In genomic region chr7:21261627-21262564, GRCh38 we compare ENCODE assay signal across 8 cellular contexts.
DNase-seq lines count a peak whose midpoint lies in the region; ATAC-seq, FAIRE-seq and TF ChIP-seq lines count a peak whose summit lies in the region.

No MANE protein-coding gene starts in this region.

- no peaks in the 10 kb centered on the region for H3K9me1 ChIP-seq in keratinocyte (ENCODE audit: control insufficient read depth, extremely low read depth, insufficient read depth, low read length)

- H3K27me3 ChIP-seq in HUES48 (ENCODE audit: control insufficient read depth, insufficient read depth, low read length), result no peaks in the 10 kb centered on the region
- H3K27me3 ChIP-seq in RWPE2 (ENCODE audit: insufficient read depth, poor library complexity, severe bottlenecking), result no peaks in the 10 kb centered on the region
- H3K27me3 ChIP-seq in keratinocyte (ENCODE audit: control insufficient read depth, extremely low read depth, insufficient read depth, low read length), result no peaks in the 10 kb centered on the region

- intact Hi-C loops in lower leg skin (cut with DNase I; ENCODE audit: low total_unique reads), result no loop called here

- no peaks in the 10 kb centered on the region for H4K20me1 ChIP-seq in keratinocyte (ENCODE audit: control insufficient read depth, extremely low read depth, insufficient read depth, low read length)

- peak overlapping the region; percentile 21 for H3K27ac ChIP-seq in HUES48 (ENCODE audit: low read depth, low read length)
- H3K27ac ChIP-seq in RWPE2 (ENCODE audit: poor library complexity, severe bottlenecking), result no peak overlapping the region
- no peak overlapping the region for H3K27ac ChIP-seq in keratinocyte (ENCODE audit: control insufficient read depth, insufficient read depth, low read length)

- H3K4me3 ChIP-seq in HUES48 (ENCODE audit: low read depth, low read length) (no peak overlapping the region), RWPE2 (ENCODE audit: severe bottlenecking) (no peak overlapping the region), keratinocyte (ENCODE audit: control insufficient read depth in 2 of 3, extremely low read depth in 1 of 3, insufficient read depth in 2 of 3, low read depth in 1 of 3, low read length in 3 of 3) (no peak overlapping the region), lower leg skin (ENCODE audit: low read depth, poor library complexity, severe bottlenecking) (no peak overlapping the region)

- H3K9me3 ChIP-seq in HUES48 (ENCODE audit: control insufficient read depth, insufficient read depth, low read length), result no peaks in the 10 kb centered on the region
- no peaks in the 10 kb centered on the region for H3K9me3 ChIP-seq in RWPE2 (ENCODE audit: severe bottlenecking)
- no peaks in the 10 kb centered on the region for H3K9me3 ChIP-seq in keratinocyte (ENCODE audit: control insufficient read depth, low read depth, low read length)

- H3K4me1 ChIP-seq in HUES48 (ENCODE audit: control insufficient read depth, insufficient read depth, low read length) (peaks cover 24% of the 10 kb centered on the region), RWPE2 (ENCODE audit: insufficient read depth, poor library complexity, severe bottlenecking) (no peaks in the 10 kb centered on the region), keratinocyte (ENCODE audit: control insufficient read depth, extremely low read depth, insufficient read depth, low read length) (no peaks in the 10 kb centered on the region)

- no peaks in the 10 kb centered on the region for H3K36me3 ChIP-seq in HUES48 (ENCODE audit: control insufficient read depth, insufficient read depth, low read length)
- no peaks in the 10 kb centered on the region for H3K36me3 ChIP-seq in RWPE2 (ENCODE audit: low read depth)
- H3K36me3 ChIP-seq in keratinocyte (ENCODE audit: control insufficient read depth in 2 of 2, extremely low read depth in 1 of 2, insufficient read depth in 2 of 2, low read length in 2 of 2), result no peaks in the 10 kb centered on the region

- H2AFZ ChIP-seq in keratinocyte (ENCODE audit: control insufficient read depth, low read length), result no peak overlapping the region

- H3K9ac ChIP-seq in HUES48 (ENCODE audit: low read depth, low read length) (no peak overlapping the region), keratinocyte (ENCODE audit: control insufficient read depth, extremely low read depth, insufficient read depth, low read length) (no peak overlapping the region)

- no peak overlapping the region for H3K4me2 ChIP-seq in keratinocyte (ENCODE audit: control insufficient read depth, extremely low read depth, insufficient read depth, low read depth, low read length)

- no peak for TF ChIP-seq POLR2A in lower leg skin (IDR thresholded peaks at IDR 0.05)

- peak; percentile 71 for DNase-seq in DMS153 (lab: John Stamatoyannopoulos, UW)
- DNase-seq in RWPE2 (ENCODE audit: low spot score), result no peak
- peak; percentile 47 for DNase-seq in activated naive CD4-positive, alpha-beta T cell treated with Interleukin-2 at 50 U/mL for 16 hours
- no peak for DNase-seq in keratinocyte (ENCODE audit: low read depth, low spot score)
- peak; percentile 24 for DNase-seq in stimulated activated CD8-positive, alpha-beta memory T cell treated with anti-CD3 and anti-CD28 coated beads, Interleukin-15, amount 100 ng/mL, for 1 hour (ENCODE audit: low read depth)
- no peak for DNase-seq in lower leg skin (ENCODE audit: low spot score in 2 of 2)

- FAIRE-seq in keratinocyte (lab: Jason Lieb, UNC), result peak; percentile 9

- peak; percentile 80 for TF ChIP-seq CTCF in RWPE2 (IDR thresholded peaks at IDR 0.05; ENCODE audit: poor library complexity, severe bottlenecking)
- TF ChIP-seq CTCF in keratinocyte (optimal IDR thresholded peaks at IDR 0.05 in 1 of 3, IDR thresholded peaks at IDR 0.05 in 1 of 3, conservative IDR thresholded peaks at IDR 0.05 in 1 of 3; ENCODE audit: extremely low read depth in 1 of 3, insufficient read depth in 2 of 3, low read length in 3 of 3), result peak; percentile 56 to 69 (median 65)
- no peak for TF ChIP-seq CTCF in lower leg skin (IDR thresholded peaks at IDR 0.05)

- 21 to 38% methylated on average over 8 of the region's 8 CpGs for WGBS in lower leg skin, 2 donors

- no peaks in the 10 kb centered on the region for H3K79me2 ChIP-seq in keratinocyte (ENCODE audit: control insufficient read depth, insufficient read depth, low read length)

- peak; percentile 59 for ATAC-seq in GM19467 (IDR thresholded peaks at IDR 0.05; ENCODE audit: unreplicated experiment)
- peak; percentile 79 for ATAC-seq in RWPE2 (ENCODE audit: low read depth)

- dilution Hi-C loops in keratinocyte (cut with MboI; ENCODE audit: extremely low pct_ligation_motif_present, low sequenced_read_pairs), result no loop called here

Comparison
In these comparisons a context has a peak if more than half of its experiments do, and no peak if none do; other contexts are left out.
1. DNase-seq: peak in DMS153 (single experiment), activated naive CD4-positive, alpha-beta T cell treated with Interleukin-2 at 50 U/mL for 16 hours (single experiment) and stimulated activated CD8-positive, alpha-beta memory T cell treated with anti-CD3 and anti-CD28 coated beads, Interleukin-15, amount 100 ng/mL, for 1 hour (single experiment); none in RWPE2 (single experiment), keratinocyte (single experiment) and lower leg skin (0 of 2).
2. CTCF ChIP-seq: peak in RWPE2 (single experiment) and keratinocyte (3 of 3); none in lower leg skin (0 of 3).